In genomic region chr16:74372369-74372768, GRCh38 we compare ENCODE assay signal across 19 cellular contexts. TPM values are rescaled to one million over a fixed set of nuclear protein-coding genes. Genes with fewer than 3 reads are reported as not detected.
A peak's percentile ranks its signal among the peaks of the same experiment; 100 is the strongest.
DNase-seq lines count a peak whose midpoint lies in the region; ATAC-seq lines count a peak whose summit lies in the region.
"Had no signal": no experiment of that assay in that cellular context is flagged by ENCODE, and none has a peak within 500 bp of the region (broad histone marks: within the 10 kb centered on the region; RNA-seq: fewer than 3 reads in every experiment).

No MANE protein-coding gene starts in this region.

- H3K4me3 Mint-ChIP-seq in CD4-positive, CD25-positive, alpha-beta regulatory T cell, result peak overlapping the region in 1 of 4 donors; percentile 2
- H3K4me3 Mint-ChIP-seq in naive thymus-derived CD4-positive, alpha-beta T cell, result no peak overlapping the region
- H3K4me3 Mint-ChIP-seq in stimulated activated naive B cell treated with anti-CD40 and anti-IgM and Interleukin-4, amounts not matched to agents 10 μg/mL and 1 μg/mL and 100 μg/mL, for 72 hours, result no peak overlapping the region
- H3K4me3 Mint-ChIP-seq: GM23338 had no signal

- H3K27me3 ChIP-seq in CD4-positive, CD25-positive, alpha-beta regulatory T cell (ENCODE audit: control insufficient read depth, insufficient read depth, low read length), result no peaks in the 10 kb centered on the region
- no peaks in the 10 kb centered on the region for H3K27me3 ChIP-seq in naive thymus-derived CD4-positive, alpha-beta T cell (ENCODE audit: control insufficient read depth in 2 of 2, insufficient read depth in 2 of 2, low read length in 2 of 2)
- H3K27me3 ChIP-seq: BLaER1, SJCRH30 had no signal

- H3K27ac Mint-ChIP-seq in CD4-positive, CD25-positive, alpha-beta regulatory T cell, result peak overlapping the region; percentile 7 to 85 (median 46)
- peak overlapping the region in 6 of 9 donors; percentile 4 to 49 (median 16) for H3K27ac Mint-ChIP-seq in naive thymus-derived CD4-positive, alpha-beta T cell
- no peak overlapping the region for H3K27ac Mint-ChIP-seq in stimulated activated naive B cell treated with anti-CD40 and anti-IgM and Interleukin-4, amounts not matched to agents 10 μg/mL and 1 μg/mL and 100 μg/mL, for 72 hours
- H3K27ac Mint-ChIP-seq: GM23338 had no signal

- no peak for ATAC-seq in CD4-positive, CD25-positive, alpha-beta regulatory T cell (ENCODE audit: low read depth in 2 of 2)
- no peak for ATAC-seq in naive thymus-derived CD4-positive, alpha-beta T cell
- ATAC-seq in stimulated activated naive B cell treated with anti-CD40 and anti-IgM and Interleukin-4, amounts not matched to agents 10 μg/mL and 1 μg/mL and 100 μg/mL, for 72 hours (replicated peaks), result no peak
- ATAC-seq: GM23338 had no signal

- no peak overlapping the region for H3K4me3 ChIP-seq in CD4-positive, CD25-positive, alpha-beta regulatory T cell (ENCODE audit: low read depth, low read length)
- H3K4me3 ChIP-seq in naive thymus-derived CD4-positive, alpha-beta T cell (ENCODE audit: low read length), result no peak overlapping the region
- H3K4me3 ChIP-seq: BLaER1, GM23338, SJCRH30 had no signal

- peaks cover 0 to 8% (median 3%) of the 10 kb centered on the region in 4 donors for H3K4me1 Mint-ChIP-seq in CD4-positive, CD25-positive, alpha-beta regulatory T cell
- peaks cover 0 to 7% (median 3%) of the 10 kb centered on the region in 7 donors for H3K4me1 Mint-ChIP-seq in naive thymus-derived CD4-positive, alpha-beta T cell
- H3K4me1 Mint-ChIP-seq in stimulated activated naive B cell treated with anti-CD40 and anti-IgM and Interleukin-4, amounts not matched to agents 10 μg/mL and 1 μg/mL and 100 μg/mL, for 72 hours, result peaks cover 3% of the 10 kb centered on the region in 2 donors

- H3K4me1 ChIP-seq in CD4-positive, CD25-positive, alpha-beta regulatory T cell (ENCODE audit: control insufficient read depth, insufficient read depth, low read length, poor library complexity, severe bottlenecking), result peaks cover 2% of the 10 kb centered on the region
- no peaks in the 10 kb centered on the region for H3K4me1 ChIP-seq in naive thymus-derived CD4-positive, alpha-beta T cell (ENCODE audit: control insufficient read depth in 2 of 2, insufficient read depth in 2 of 2, low read length in 2 of 2)
- H3K4me1 ChIP-seq: Caco-2, SJCRH30 had no signal

- intact Hi-C loops in naive thymus-derived CD4-positive, alpha-beta T cell (cut with micrococcal nuclease), result no loop called here

- POLR2A ChIA-PET in naive thymus-derived CD4-positive, alpha-beta T cell (lab: Charles Lee), result interaction anchor here (1.9 kb wide), 1 partner anchor 75 kb away, joined by 8 read pairs; the partner anchor contains the start of gene PSMD7

- H3K36me3 Mint-ChIP-seq in CD4-positive, CD25-positive, alpha-beta regulatory T cell, result no peaks in the 10 kb centered on the region
- no peaks in the 10 kb centered on the region for H3K36me3 Mint-ChIP-seq in naive thymus-derived CD4-positive, alpha-beta T cell
- no peaks in the 10 kb centered on the region for H3K36me3 Mint-ChIP-seq in stimulated activated naive B cell treated with anti-CD40 and anti-IgM and Interleukin-4, amounts not matched to agents 10 μg/mL and 1 μg/mL and 100 μg/mL, for 72 hours

- H3K27me3 Mint-ChIP-seq in CD4-positive, CD25-positive, alpha-beta regulatory T cell, result peaks cover 3% of the 10 kb centered on the region
- no peaks in the 10 kb centered on the region for H3K27me3 Mint-ChIP-seq in naive thymus-derived CD4-positive, alpha-beta T cell
- H3K27me3 Mint-ChIP-seq in stimulated activated naive B cell treated with anti-CD40 and anti-IgM and Interleukin-4, amounts not matched to agents 10 μg/mL and 1 μg/mL and 100 μg/mL, for 72 hours, result no peaks in the 10 kb centered on the region

- no peaks in the 10 kb centered on the region for H3K36me3 ChIP-seq in CD4-positive, CD25-positive, alpha-beta regulatory T cell (ENCODE audit: control insufficient read depth, insufficient read depth, low read length)
- H3K36me3 ChIP-seq in naive thymus-derived CD4-positive, alpha-beta T cell (ENCODE audit: control insufficient read depth in 2 of 3, insufficient read depth in 3 of 3, low read length in 3 of 3), result no peaks in the 10 kb centered on the region
- H3K36me3 ChIP-seq: BLaER1, SJCRH30 had no signal

- H3K9me3 Mint-ChIP-seq in CD4-positive, CD25-positive, alpha-beta regulatory T cell, result peaks cover 0 to 2% (median 0%) of the 10 kb centered on the region in 7 donors
- H3K9me3 Mint-ChIP-seq in naive thymus-derived CD4-positive, alpha-beta T cell, result no peaks in the 10 kb centered on the region
- H3K9me3 Mint-ChIP-seq in stimulated activated naive B cell treated with anti-CD40 and anti-IgM and Interleukin-4, amounts not matched to agents 10 μg/mL and 1 μg/mL and 100 μg/mL, for 72 hours, result no peaks in the 10 kb centered on the region
- H3K9me3 Mint-ChIP-seq: GM23338 had no signal

- CTCF ChIA-PET in naive thymus-derived CD4-positive, alpha-beta T cell (lab: Charles Lee), result no interaction called here

- no peaks in the 10 kb centered on the region for H3K9me3 ChIP-seq in CD4-positive, CD25-positive, alpha-beta regulatory T cell (ENCODE audit: control insufficient read depth in 2 of 2, low read length in 2 of 2)
- H3K9me3 ChIP-seq in naive thymus-derived CD4-positive, alpha-beta T cell (ENCODE audit: control insufficient read depth in 2 of 3, low read length in 3 of 3), result no peaks in the 10 kb centered on the region
- H3K9me3 ChIP-seq: BLaER1, Caco-2, SJCRH30 had no signal

- no peak for DNase-seq in CD4-positive, CD25-positive, alpha-beta regulatory T cell
- DNase-seq in GM03348 (ENCODE audit: low spot score), result peak; percentile 4
- DNase-seq in MV-4-11 (lab: John Stamatoyannopoulos, UW), result peak; percentile 68
- no peak for DNase-seq in naive thymus-derived CD4-positive, alpha-beta T cell
- DNase-seq in stimulated activated naive B cell treated with anti-CD40 and anti-IgM and Interleukin-4, amounts not matched to agents 10 μg/mL and 1 μg/mL and 100 μg/mL, for 72 hours, result no peak
- no peak for DNase-seq in activated CD8-positive, alpha-beta memory T cell treated with anti-CD3 and anti-CD28 coated beads for 24 hours
- DNase-seq in NCI-H748 treated with DMSO at 0.1 percent for 48 hours (lab: John Stamatoyannopoulos, UW), result no peak
- DNase-seq: Caco-2, DMS53, NCI-H1105 treated with DMSO at 0.1 percent for 48 hours, NCI-H187 treated with DMSO at 0.1 percent for 48 hours, NCI-H2171 treated with DMSO at 0.1 percent for 48 hours, NCI-H510A, OCI-M1, RPMI8226, SJCRH30 had no signal

- no peak overlapping the region for H3K27ac ChIP-seq in CD4-positive, CD25-positive, alpha-beta regulatory T cell (ENCODE audit: insufficient read depth, low read length, poor library complexity, severe bottlenecking)
- no peak overlapping the region for H3K27ac ChIP-seq in naive thymus-derived CD4-positive, alpha-beta T cell (ENCODE audit: low read depth, low read length)
- H3K27ac ChIP-seq: BLaER1, KMS-11, SJCRH30 had no signal

RNA-seq across cellular contexts. Expression of gene NPIPB15, which starts 3.7 kb away (rescaled TPM):
- 6.3 TPM for total RNA-seq in CD4-positive, CD25-positive, alpha-beta regulatory T cell
- under 1 TPM in 1 of 4 donors, not detected in 3; 0.24 TPM for polyA plus RNA-seq in CD4-positive, CD25-positive, alpha-beta regulatory T cell
- 10 to 100 TPM in 1 of 5 experiments, 1 to 10 TPM in 2, not detected in 2; 2.2 to 12.3 (median 9.8) TPM for total RNA-seq in naive thymus-derived CD4-positive, alpha-beta T cell
- polyA plus RNA-seq in naive thymus-derived CD4-positive, alpha-beta T cell, result under 1 TPM in 1 of 2 donors, not detected in 1; 0.75 TPM

RNA-seq across cellular contexts. Expression of gene CLEC18B, which starts 48.9 kb away (rescaled TPM):
- 0.91 TPM for total RNA-seq in CD4-positive, CD25-positive, alpha-beta regulatory T cell
- not detected for polyA plus RNA-seq in CD4-positive, CD25-positive, alpha-beta regulatory T cell
- total RNA-seq in naive thymus-derived CD4-positive, alpha-beta T cell, result 1 to 10 TPM in 4 of 5 experiments, under 1 TPM in 1; 0.49 to 3.0 (median 1.5) TPM
- not detected for polyA plus RNA-seq in naive thymus-derived CD4-positive, alpha-beta T cell
- total RNA-seq: GM23338, SJCRH30 had no signal

Comparison
In these comparisons a context has a peak if more than half of its experiments do, and no peak if none do; other contexts are left out.
1. DNase-seq: peak in GM03348 (single experiment) and MV-4-11 (single experiment); none in CD4-positive, CD25-positive, alpha-beta regulatory T cell (0 of 3), naive thymus-derived CD4-positive, alpha-beta T cell (0 of 9), stimulated activated naive B cell treated with anti-CD40 and anti-IgM and Interleukin-4, amounts not matched to agents 10 μg/mL and 1 μg/mL and 100 μg/mL, for 72 hours (single experiment), activated CD8-positive, alpha-beta memory T cell treated with anti-CD3 and anti-CD28 coated beads for 24 hours (single experiment) and NCI-H748 treated with DMSO at 0.1 percent for 48 hours (single experiment).